In the genomic region with DNA sequence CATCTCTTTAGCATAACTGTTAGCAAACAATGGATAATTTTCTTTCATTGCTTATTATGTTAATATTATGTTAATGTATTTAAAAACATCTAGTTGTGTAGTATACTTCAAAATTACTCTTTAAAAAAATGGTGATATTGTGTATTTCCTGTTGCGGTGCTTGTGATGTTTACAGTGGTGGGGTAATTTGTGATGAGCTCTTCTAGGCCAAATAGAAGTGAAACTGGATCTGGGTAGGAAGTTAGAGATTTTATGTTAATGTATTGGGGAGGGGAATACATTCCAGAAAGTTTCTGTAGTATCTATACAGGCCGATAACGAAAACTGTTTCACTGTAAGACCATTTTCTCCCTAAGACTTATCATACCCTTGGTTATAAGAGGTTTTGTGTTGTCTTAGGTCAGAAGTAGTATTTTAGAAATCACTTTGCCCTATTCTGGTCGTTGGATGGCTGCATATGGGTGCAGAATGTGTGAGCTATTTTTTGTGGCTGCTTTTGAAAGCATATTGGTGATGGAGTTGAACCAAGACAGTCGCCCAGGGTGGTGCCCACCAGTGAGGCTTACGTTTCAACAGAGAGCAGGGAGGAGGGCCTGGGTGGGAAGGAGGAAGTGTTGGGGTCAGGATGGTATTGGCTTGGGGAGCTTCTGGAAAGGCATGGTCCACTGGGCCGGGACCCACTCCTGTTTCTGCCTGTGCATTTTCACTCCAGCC, we compare ENCODE assay signal across 1 cellular context.
TF ChIP-seq lines count a peak whose summit lies in the region.

No MANE protein-coding gene starts in this region.

TF ChIP-seq in IMR-90, 13 proteins besides CTCF, POLR2A, EP300 and RAD21:
- TF ChIP-seq FOS (IDR thresholded peaks at IDR 0.05; ENCODE audit: low read depth, low read length) (no peak), MAZ (IDR thresholded peaks at IDR 0.05; ENCODE audit: borderline replicate concordance, low read depth, low read length) (no peak), BHLHE40 (IDR thresholded peaks at IDR 0.05; ENCODE audit: low read depth, low read length) (no peak), CHD1 (IDR thresholded peaks at IDR 0.05; ENCODE audit: low read depth, low read length) (no peak), MXI1 (IDR thresholded peaks at IDR 0.05; ENCODE audit: borderline replicate concordance, low read depth, low read length) (no peak), RCOR1 (IDR thresholded peaks at IDR 0.05; ENCODE audit: insufficient replicate concordance, low read length) (no peak), RFX5 (IDR thresholded peaks at IDR 0.05; ENCODE audit: low read depth, low read length) (no peak), ELK1 (IDR thresholded peaks at IDR 0.05; ENCODE audit: borderline replicate concordance, low read depth, low read length) (no peak)
- TF ChIP-seq, protein P1, sequence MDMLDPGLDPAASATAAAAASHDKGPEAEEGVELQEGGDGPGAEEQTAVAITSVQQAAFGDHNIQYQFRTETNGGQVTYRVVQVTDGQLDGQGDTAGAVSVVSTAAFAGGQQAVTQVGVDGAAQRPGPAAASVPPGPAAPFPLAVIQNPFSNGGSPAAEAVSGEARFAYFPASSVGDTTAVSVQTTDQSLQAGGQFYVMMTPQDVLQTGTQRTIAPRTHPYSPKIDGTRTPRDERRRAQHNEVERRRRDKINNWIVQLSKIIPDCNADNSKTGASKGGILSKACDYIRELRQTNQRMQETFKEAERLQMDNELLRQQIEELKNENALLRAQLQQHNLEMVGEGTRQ (IDR thresholded peaks at IDR 0.05; ENCODE audit: low read depth, low read length) = no peak
